Comparison of ENCODE assay signal across 1 cellular context in the genomic region with DNA sequence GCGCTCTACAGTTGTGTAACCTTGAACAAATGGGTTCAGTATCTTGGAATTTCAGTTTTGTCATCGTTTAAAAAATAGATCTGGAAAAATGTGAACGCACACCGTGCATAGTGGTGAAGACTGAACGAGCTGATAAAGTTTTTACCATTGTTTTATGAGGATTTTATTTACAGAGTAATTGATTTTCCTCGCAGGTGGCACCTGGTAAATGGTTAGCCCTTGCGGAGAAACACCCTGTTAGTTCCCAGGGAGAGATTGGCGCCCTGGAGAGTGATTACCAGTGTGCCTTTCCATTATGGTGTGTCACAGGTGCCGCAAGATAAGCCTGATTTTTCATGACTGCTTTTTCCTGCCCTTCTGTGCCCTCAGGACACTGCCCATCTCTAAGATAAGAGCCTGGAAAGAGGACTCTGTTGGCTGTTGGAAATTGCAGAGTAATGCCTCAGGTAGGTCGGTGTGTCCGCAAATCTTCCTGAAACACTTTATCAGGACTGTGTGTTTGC.
TF ChIP-seq lines count a peak whose summit lies in the region.

No MANE protein-coding gene starts in this region.

TF ChIP-seq in HEK293, 187 proteins besides CTCF, POLR2A, EP300 and RAD21 (continued from another document):
- TF ChIP-seq, protein P1, sequence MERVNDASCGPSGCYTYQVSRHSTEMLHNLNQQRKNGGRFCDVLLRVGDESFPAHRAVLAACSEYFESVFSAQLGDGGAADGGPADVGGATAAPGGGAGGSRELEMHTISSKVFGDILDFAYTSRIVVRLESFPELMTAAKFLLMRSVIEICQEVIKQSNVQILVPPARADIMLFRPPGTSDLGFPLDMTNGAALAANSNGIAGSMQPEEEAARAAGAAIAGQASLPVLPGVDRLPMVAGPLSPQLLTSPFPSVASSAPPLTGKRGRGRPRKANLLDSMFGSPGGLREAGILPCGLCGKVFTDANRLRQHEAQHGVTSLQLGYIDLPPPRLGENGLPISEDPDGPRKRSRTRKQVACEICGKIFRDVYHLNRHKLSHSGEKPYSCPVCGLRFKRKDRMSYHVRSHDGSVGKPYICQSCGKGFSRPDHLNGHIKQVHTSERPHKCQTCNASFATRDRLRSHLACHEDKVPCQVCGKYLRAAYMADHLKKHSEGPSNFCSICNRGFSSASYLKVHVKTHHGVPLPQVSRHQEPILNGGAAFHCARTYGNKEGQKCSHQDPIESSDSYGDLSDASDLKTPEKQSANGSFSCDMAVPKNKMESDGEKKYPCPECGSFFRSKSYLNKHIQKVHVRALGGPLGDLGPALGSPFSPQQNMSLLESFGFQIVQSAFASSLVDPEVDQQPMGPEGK (tag by site-specific recombination; IDR thresholded peaks at IDR 0.05) = no peak
- TF ChIP-seq, protein P2, sequence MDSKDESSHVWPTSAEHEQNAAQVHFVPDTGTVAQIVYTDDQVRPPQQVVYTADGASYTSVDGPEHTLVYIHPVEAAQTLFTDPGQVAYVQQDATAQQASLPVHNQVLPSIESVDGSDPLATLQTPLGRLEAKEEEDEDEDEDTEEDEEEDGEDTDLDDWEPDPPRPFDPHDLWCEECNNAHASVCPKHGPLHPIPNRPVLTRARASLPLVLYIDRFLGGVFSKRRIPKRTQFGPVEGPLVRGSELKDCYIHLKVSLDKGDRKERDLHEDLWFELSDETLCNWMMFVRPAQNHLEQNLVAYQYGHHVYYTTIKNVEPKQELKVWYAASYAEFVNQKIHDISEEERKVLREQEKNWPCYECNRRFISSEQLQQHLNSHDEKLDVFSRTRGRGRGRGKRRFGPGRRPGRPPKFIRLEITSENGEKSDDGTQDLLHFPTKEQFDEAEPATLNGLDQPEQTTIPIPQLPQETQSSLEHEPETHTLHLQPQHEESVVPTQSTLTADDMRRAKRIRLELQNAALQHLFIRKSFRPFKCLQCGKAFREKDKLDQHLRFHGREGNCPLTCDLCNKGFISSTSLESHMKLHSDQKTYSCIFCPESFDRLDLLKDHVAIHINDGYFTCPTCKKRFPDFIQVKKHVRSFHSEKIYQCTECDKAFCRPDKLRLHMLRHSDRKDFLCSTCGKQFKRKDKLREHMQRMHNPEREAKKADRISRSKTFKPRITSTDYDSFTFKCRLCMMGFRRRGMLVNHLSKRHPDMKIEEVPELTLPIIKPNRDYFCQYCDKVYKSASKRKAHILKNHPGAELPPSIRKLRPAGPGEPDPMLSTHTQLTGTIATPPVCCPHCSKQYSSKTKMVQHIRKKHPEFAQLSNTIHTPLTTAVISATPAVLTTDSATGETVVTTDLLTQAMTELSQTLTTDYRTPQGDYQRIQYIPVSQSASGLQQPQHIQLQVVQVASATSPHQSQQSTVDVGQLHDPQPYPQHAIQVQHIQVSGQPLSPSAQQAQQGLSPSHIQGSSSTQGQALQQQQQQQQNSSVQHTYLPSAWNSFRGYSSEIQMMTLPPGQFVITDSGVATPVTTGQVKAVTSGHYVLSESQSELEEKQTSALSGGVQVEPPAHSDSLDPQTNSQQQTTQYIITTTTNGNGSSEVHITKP (tag by site-specific recombination; IDR thresholded peaks at IDR 0.05) = peak; percentile 59
- TF ChIP-seq ZNF138 (tag by site-specific recombination; IDR thresholded peaks at IDR 0.05; ENCODE audit: borderline replicate concordance) (no peak), ZNF677 (tag by site-specific recombination; IDR thresholded peaks at IDR 0.05) (no peak), ZNF169 (tag by site-specific recombination; IDR thresholded peaks at IDR 0.05) (no peak), SCRT2 (tag by site-specific recombination; IDR thresholded peaks at IDR 0.05) (peak; percentile 61; the same call in 1 of the 2 replicates), ZNF324 (tag by site-specific recombination; IDR thresholded peaks at IDR 0.05) (no peak), ZNF366 (tag by site-specific recombination; conservative IDR thresholded peaks at IDR 0.05) (no peak), GLI2 (tag by site-specific recombination; IDR thresholded peaks at IDR 0.05; ENCODE audit: borderline replicate concordance, low read depth) (no peak), ZBTB17 (tag by site-specific recombination; IDR thresholded peaks at IDR 0.05) (no peak), ZNF140 (tag by site-specific recombination; IDR thresholded peaks at IDR 0.05) (no peak)
- TF ChIP-seq, protein P3, sequence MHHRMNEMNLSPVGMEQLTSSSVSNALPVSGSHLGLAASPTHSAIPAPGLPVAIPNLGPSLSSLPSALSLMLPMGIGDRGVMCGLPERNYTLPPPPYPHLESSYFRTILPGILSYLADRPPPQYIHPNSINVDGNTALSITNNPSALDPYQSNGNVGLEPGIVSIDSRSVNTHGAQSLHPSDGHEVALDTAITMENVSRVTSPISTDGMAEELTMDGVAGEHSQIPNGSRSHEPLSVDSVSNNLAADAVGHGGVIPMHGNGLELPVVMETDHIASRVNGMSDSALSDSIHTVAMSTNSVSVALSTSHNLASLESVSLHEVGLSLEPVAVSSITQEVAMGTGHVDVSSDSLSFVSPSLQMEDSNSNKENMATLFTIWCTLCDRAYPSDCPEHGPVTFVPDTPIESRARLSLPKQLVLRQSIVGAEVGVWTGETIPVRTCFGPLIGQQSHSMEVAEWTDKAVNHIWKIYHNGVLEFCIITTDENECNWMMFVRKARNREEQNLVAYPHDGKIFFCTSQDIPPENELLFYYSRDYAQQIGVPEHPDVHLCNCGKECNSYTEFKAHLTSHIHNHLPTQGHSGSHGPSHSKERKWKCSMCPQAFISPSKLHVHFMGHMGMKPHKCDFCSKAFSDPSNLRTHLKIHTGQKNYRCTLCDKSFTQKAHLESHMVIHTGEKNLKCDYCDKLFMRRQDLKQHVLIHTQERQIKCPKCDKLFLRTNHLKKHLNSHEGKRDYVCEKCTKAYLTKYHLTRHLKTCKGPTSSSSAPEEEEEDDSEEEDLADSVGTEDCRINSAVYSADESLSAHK (tag by site-specific recombination; IDR thresholded peaks at IDR 0.05) = no peak
- TF ChIP-seq, protein P4, sequence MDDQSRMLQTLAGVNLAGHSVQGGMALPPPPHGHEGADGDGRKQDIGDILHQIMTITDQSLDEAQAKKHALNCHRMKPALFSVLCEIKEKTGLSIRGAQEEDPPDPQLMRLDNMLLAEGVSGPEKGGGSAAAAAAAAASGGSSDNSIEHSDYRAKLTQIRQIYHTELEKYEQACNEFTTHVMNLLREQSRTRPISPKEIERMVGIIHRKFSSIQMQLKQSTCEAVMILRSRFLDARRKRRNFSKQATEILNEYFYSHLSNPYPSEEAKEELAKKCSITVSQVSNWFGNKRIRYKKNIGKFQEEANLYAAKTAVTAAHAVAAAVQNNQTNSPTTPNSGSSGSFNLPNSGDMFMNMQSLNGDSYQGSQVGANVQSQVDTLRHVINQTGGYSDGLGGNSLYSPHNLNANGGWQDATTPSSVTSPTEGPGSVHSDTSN (CRISPR knock-in tag; IDR thresholded peaks at IDR 0.05) = no peak
- TF ChIP-seq, protein P5, sequence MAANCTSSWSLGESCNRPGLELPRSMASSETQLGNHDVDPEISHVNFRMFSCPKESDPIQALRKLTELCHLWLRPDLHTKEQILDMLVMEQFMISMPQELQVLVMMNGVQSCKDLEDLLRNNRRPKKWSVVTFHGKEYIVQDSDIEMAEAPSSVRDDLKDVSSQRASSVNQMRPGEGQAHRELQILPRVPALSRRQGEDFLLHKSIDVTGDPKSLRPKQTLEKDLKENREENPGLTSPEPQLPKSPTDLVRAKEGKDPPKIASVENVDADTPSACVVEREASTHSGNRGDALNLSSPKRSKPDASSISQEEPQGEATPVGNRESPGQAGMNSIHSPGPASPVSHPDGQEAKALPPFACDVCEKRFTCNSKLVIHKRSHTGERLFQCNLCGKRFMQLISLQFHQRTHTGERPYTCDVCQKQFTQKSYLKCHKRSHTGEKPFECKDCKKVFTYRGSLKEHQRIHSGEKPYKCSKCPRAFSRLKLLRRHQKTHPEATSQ (tag by site-specific recombination; IDR thresholded peaks at IDR 0.05) = no peak
- TF ChIP-seq, protein P6, sequence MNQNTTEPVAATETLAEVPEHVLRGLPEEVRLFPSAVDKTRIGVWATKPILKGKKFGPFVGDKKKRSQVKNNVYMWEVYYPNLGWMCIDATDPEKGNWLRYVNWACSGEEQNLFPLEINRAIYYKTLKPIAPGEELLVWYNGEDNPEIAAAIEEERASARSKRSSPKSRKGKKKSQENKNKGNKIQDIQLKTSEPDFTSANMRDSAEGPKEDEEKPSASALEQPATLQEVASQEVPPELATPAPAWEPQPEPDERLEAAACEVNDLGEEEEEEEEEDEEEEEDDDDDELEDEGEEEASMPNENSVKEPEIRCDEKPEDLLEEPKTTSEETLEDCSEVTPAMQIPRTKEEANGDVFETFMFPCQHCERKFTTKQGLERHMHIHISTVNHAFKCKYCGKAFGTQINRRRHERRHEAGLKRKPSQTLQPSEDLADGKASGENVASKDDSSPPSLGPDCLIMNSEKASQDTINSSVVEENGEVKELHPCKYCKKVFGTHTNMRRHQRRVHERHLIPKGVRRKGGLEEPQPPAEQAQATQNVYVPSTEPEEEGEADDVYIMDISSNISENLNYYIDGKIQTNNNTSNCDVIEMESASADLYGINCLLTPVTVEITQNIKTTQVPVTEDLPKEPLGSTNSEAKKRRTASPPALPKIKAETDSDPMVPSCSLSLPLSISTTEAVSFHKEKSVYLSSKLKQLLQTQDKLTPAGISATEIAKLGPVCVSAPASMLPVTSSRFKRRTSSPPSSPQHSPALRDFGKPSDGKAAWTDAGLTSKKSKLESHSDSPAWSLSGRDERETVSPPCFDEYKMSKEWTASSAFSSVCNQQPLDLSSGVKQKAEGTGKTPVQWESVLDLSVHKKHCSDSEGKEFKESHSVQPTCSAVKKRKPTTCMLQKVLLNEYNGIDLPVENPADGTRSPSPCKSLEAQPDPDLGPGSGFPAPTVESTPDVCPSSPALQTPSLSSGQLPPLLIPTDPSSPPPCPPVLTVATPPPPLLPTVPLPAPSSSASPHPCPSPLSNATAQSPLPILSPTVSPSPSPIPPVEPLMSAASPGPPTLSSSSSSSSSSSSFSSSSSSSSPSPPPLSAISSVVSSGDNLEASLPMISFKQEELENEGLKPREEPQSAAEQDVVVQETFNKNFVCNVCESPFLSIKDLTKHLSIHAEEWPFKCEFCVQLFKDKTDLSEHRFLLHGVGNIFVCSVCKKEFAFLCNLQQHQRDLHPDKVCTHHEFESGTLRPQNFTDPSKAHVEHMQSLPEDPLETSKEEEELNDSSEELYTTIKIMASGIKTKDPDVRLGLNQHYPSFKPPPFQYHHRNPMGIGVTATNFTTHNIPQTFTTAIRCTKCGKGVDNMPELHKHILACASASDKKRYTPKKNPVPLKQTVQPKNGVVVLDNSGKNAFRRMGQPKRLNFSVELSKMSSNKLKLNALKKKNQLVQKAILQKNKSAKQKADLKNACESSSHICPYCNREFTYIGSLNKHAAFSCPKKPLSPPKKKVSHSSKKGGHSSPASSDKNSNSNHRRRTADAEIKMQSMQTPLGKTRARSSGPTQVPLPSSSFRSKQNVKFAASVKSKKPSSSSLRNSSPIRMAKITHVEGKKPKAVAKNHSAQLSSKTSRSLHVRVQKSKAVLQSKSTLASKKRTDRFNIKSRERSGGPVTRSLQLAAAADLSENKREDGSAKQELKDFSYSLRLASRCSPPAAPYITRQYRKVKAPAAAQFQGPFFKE (tag by site-specific recombination; IDR thresholded peaks at IDR 0.05; ENCODE audit: borderline replicate concordance) = no peak
- TF ChIP-seq, protein P7, sequence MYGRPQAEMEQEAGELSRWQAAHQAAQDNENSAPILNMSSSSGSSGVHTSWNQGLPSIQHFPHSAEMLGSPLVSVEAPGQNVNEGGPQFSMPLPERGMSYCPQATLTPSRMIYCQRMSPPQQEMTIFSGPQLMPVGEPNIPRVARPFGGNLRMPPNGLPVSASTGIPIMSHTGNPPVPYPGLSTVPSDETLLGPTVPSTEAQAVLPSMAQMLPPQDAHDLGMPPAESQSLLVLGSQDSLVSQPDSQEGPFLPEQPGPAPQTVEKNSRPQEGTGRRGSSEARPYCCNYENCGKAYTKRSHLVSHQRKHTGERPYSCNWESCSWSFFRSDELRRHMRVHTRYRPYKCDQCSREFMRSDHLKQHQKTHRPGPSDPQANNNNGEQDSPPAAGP (tag by site-specific recombination; IDR thresholded peaks at IDR 0.05) = no peak
